9 cellular contexts compared by ENCODE assay signal in the genomic region with DNA sequence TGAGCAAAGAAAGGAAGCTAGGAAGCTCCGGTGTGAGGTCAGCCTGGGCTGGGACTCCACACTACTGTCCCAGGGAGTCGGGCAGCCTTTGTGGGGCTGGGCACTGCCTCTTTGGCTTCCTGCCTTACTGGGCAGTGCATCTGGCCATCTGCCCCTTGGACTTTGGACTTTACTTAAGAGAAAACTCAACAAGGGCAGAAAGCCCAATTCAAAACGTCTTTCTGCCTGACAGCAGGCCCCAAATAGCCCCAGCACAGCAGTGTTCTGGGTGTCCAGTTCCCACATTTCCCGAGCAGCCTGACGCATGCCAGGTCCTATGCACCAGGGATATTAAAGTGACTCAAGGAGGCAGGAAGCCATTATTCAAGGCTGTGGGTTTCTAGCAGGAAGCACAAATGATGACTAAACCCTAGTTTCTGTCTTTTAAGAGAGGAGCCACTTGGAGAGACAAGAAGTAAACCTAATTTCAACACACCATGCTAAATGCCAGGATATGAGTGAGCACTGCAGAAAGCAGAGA. TPM values are rescaled to one million over a fixed set of nuclear protein-coding genes. Genes with fewer than 3 reads are reported as not detected.
DNase-seq lines count a peak whose midpoint lies in the region; ATAC-seq and TF ChIP-seq lines count a peak whose summit lies in the region.
"Had no signal": no experiment of that assay in that cellular context is flagged by ENCODE, and none has a peak within 500 bp of the region (broad histone marks: within the 10 kb centered on the region; RNA-seq: fewer than 3 reads in every experiment).

No MANE protein-coding gene starts in this region.

- H4K91ac ChIP-seq in neuronal stem cell (ENCODE audit: low read depth, low read length, poor library complexity) = no peak overlapping the region

- no peaks in the 10 kb centered on the region for H3K9me3 Mint-ChIP-seq in activated CD4-positive, alpha-beta T cell treated with anti-CD3 and anti-CD28 coated beads for 36 hours (ENCODE audit: low read depth)
- no peaks in the 10 kb centered on the region for H3K9me3 Mint-ChIP-seq in effector memory CD8-positive, alpha-beta T cell
- H3K9me3 Mint-ChIP-seq: CD4-positive, CD25-positive, alpha-beta regulatory T cell had no signal

- no peak overlapping the region for H3K4ac ChIP-seq in neuronal stem cell (ENCODE audit: low read length)

- no peaks in the 10 kb centered on the region for H3K9me3 ChIP-seq in neuronal stem cell (replicated peaks in 1 of 2; ENCODE audit: control insufficient read depth in 2 of 2, insufficient read depth in 1 of 2, low read depth in 1 of 2, low read length in 2 of 2)

- H3K36me3 Mint-ChIP-seq in activated CD4-positive, alpha-beta T cell treated with anti-CD3 and anti-CD28 coated beads for 36 hours (ENCODE audit: low read depth) = no peaks in the 10 kb centered on the region
- peaks cover 29% of the 10 kb centered on the region for H3K36me3 Mint-ChIP-seq in effector memory CD8-positive, alpha-beta T cell (ENCODE audit: insufficient read depth)

- peak overlapping the region; percentile 24 for H3K27ac Mint-ChIP-seq in activated CD4-positive, alpha-beta T cell treated with anti-CD3 and anti-CD28 coated beads for 36 hours
- H3K27ac Mint-ChIP-seq in effector memory CD8-positive, alpha-beta T cell = peak overlapping the region in 1 of 2 donors; percentile 59

- peak; percentile 92 for ATAC-seq in activated CD4-positive, alpha-beta T cell treated with anti-CD3 and anti-CD28 coated beads for 36 hours
- peak; percentile 26 for ATAC-seq in effector memory CD8-positive, alpha-beta T cell (replicated peaks)

- no peak overlapping the region for H2BK12ac ChIP-seq in neuronal stem cell (ENCODE audit: low read length)

- no peak overlapping the region for H3K4me3 Mint-ChIP-seq in activated CD4-positive, alpha-beta T cell treated with anti-CD3 and anti-CD28 coated beads for 36 hours
- no peak overlapping the region for H3K4me3 Mint-ChIP-seq in effector memory CD8-positive, alpha-beta T cell
- H3K4me3 Mint-ChIP-seq: CD4-positive, CD25-positive, alpha-beta regulatory T cell had no signal

- peak; percentile 31 for DNase-seq in activated CD4-positive, alpha-beta T cell treated with anti-CD3 and anti-CD28 coated beads for 36 hours
- DNase-seq in activated CD4-positive, alpha-beta T cell treated with anti-CD3 and anti-CD28 coated beads, Interleukin-2, amount 50 U/mL, for 1 hour = no peak
- DNase-seq in RWPE1 (ENCODE audit: low spot score) (peak; percentile 88), mucosa of gallbladder (ENCODE audit: low spot score) (peak; percentile 88), NCI-H1417 treated with DMSO at 0.1 percent for 48 hours (lab: John Stamatoyannopoulos, UW) (no peak), neuronal stem cell (ENCODE audit: low spot score) (no peak)
- no peak for DNase-seq in effector memory CD8-positive, alpha-beta T cell
- DNase-seq in activated naive CD4-positive, alpha-beta T cell (lab: John Stamatoyannopoulos, UW) = no peak

- POLR2A ChIA-PET in activated CD4-positive, alpha-beta T cell treated with anti-CD3 and anti-CD28 coated beads for 36 hours (lab: Charles Lee) = no interaction called here
- POLR2A ChIA-PET in RWPE1 (lab: Yijun Ruan, JAX; ENCODE audit: low non-redundant PET) = no interaction called here

- no peak overlapping the region for H2BK120ac ChIP-seq in neuronal stem cell (ENCODE audit: low read depth, low read length)

- H3K4me1 Mint-ChIP-seq in activated CD4-positive, alpha-beta T cell treated with anti-CD3 and anti-CD28 coated beads for 36 hours = peaks cover 11% of the 10 kb centered on the region
- peaks cover 0 to 11% of the 10 kb centered on the region in 2 donors for H3K4me1 Mint-ChIP-seq in effector memory CD8-positive, alpha-beta T cell (ENCODE audit: low read depth in 2 of 2)

- no peak overlapping the region for H3K9ac ChIP-seq in neuronal stem cell (ENCODE audit: low read depth, low read length, poor library complexity)

- no peak overlapping the region for H3K4me2 ChIP-seq in neuronal stem cell (ENCODE audit: insufficient read depth, low read length, poor library complexity, severe bottlenecking)

- no CpG with 5 or more reads among the region's 5 CpGs for WGBS in neuronal stem cell (ENCODE audit: extremely low coverage in 2 of 2, insufficient read length in 2 of 2, insufficient replicate concordance in 1 of 2), 2 donors

- H3K27me3 Mint-ChIP-seq in activated CD4-positive, alpha-beta T cell treated with anti-CD3 and anti-CD28 coated beads for 36 hours = no peaks in the 10 kb centered on the region
- no peaks in the 10 kb centered on the region for H3K27me3 Mint-ChIP-seq in effector memory CD8-positive, alpha-beta T cell
- H3K27me3 Mint-ChIP-seq: CD4-positive, CD25-positive, alpha-beta regulatory T cell had no signal

- H3K14ac ChIP-seq in neuronal stem cell (ENCODE audit: low read length) = no peak overlapping the region

- no peak overlapping the region for H2AK5ac ChIP-seq in neuronal stem cell (ENCODE audit: low read depth, low read length)

- no peak overlapping the region for H3K23ac ChIP-seq in neuronal stem cell (ENCODE audit: low read depth, low read length, poor library complexity)

- no peak overlapping the region for H2BK5ac ChIP-seq in neuronal stem cell (ENCODE audit: low read length)

- H3K4me1 ChIP-seq in neuronal stem cell (ENCODE audit: control insufficient read depth in 2 of 2, insufficient read depth in 1 of 2, low read depth in 1 of 2, low read length in 2 of 2) = no peaks in the 10 kb centered on the region

- H4K8ac ChIP-seq in neuronal stem cell (ENCODE audit: low read depth, low read length) = no peak overlapping the region

- intact Hi-C loops in activated CD4-positive, alpha-beta T cell treated with anti-CD3 and anti-CD28 coated beads for 36 hours (cut with DNase I, micrococcal nuclease) = no loop called here

- no peak overlapping the region for H3K4me3 ChIP-seq in neuronal stem cell (ENCODE audit: low read length in 2 of 2)

- H2BK15ac ChIP-seq in neuronal stem cell (ENCODE audit: low read length) = no peak overlapping the region

- CTCF ChIA-PET in activated CD4-positive, alpha-beta T cell treated with anti-CD3 and anti-CD28 coated beads for 36 hours (lab: Charles Lee) = interaction anchor here (1.1 to 1.3 kb wide), 2 partner anchors 13 to 37 kb away, joined by 3 to 5 read pairs; no protein-coding TSS in a partner anchor
- CTCF ChIA-PET in RWPE1 (lab: Yijun Ruan, JAX) = interaction anchor here (0.6 kb wide), 1 partner anchor 264 kb away, joined by 3 read pairs; no protein-coding TSS in a partner anchor

- H3K27me3 ChIP-seq in neuronal stem cell (ENCODE audit: control insufficient read depth in 3 of 3, insufficient read depth in 3 of 3, low read depth in 1 of 3, low read length in 3 of 3) = no peaks in the 10 kb centered on the region

- TF ChIP-seq CTCF in RWPE1 (conservative IDR thresholded peaks at IDR 0.05; ENCODE audit: low read depth) = no peak

- no peaks in the 10 kb centered on the region for H3K79me1 ChIP-seq in neuronal stem cell (ENCODE audit: low read depth, low read length)

- H2AFZ ChIP-seq in neuronal stem cell (ENCODE audit: low read length) = no peak overlapping the region

- H3K27ac ChIP-seq in RWPE1 (peak overlapping the region; percentile 87), neuronal stem cell (replicated peaks; ENCODE audit: low read length) (no peak overlapping the region)

- no peak overlapping the region for H3K18ac ChIP-seq in neuronal stem cell (ENCODE audit: low read length)

- H3K36me3 ChIP-seq in neuronal stem cell (replicated peaks in 1 of 2; ENCODE audit: control insufficient read depth in 2 of 2, insufficient read depth in 2 of 2, low read length in 2 of 2) = no peaks in the 10 kb centered on the region

RNA-seq across cellular contexts. Expression of gene EDEM3, which starts 37.9 kb away (rescaled TPM):
- total RNA-seq in activated CD4-positive, alpha-beta T cell treated with anti-CD3 and anti-CD28 coated beads for 36 hours = 10 to 100 TPM; 14.0 to 15.2 TPM
- total RNA-seq in mucosa of gallbladder = 40.5 TPM
- polyA plus RNA-seq in neuronal stem cell (2013, experiment 1 of 2) = 12.9 TPM
- polyA plus RNA-seq in neuronal stem cell (2013, experiment 2 of 2) = 14.2 TPM

Comparison
In these comparisons a context has a peak if more than half of its experiments do, and no peak if none do; other contexts are left out.
1. DNase-seq: peak in activated CD4-positive, alpha-beta T cell treated with anti-CD3 and anti-CD28 coated beads for 36 hours (single experiment), RWPE1 (single experiment) and mucosa of gallbladder (single experiment); none in activated CD4-positive, alpha-beta T cell treated with anti-CD3 and anti-CD28 coated beads, Interleukin-2, amount 50 U/mL, for 1 hour (single experiment), effector memory CD8-positive, alpha-beta T cell (0 of 3), NCI-H1417 treated with DMSO at 0.1 percent for 48 hours (single experiment), neuronal stem cell (single experiment) and activated naive CD4-positive, alpha-beta T cell (0 of 4).